Comparison of ENCODE assay signal across 21 cellular contexts in genomic region chrX:10350991-10351390, GRCh38.
A peak's percentile ranks its signal among the peaks of the same experiment; 100 is the strongest.
DNase-seq lines count a peak whose midpoint lies in the region; ATAC-seq, FAIRE-seq and TF ChIP-seq lines count a peak whose summit lies in the region.
"Had no signal": no experiment of that assay in that cellular context is flagged by ENCODE, and none has a peak within 500 bp of the region (broad histone marks: within the 10 kb centered on the region; RNA-seq: fewer than 3 reads in every experiment).

No MANE protein-coding gene starts in this region.

- TF ChIP-seq CTCF in HepG2 (CRISPR knock-in tag; IDR thresholded peaks at IDR 0.05) = no peak
- TF ChIP-seq CTCF in right lobe of liver (IDR thresholded peaks at IDR 0.05) = no peak
- no peak for TF ChIP-seq CTCF in fibroblast of the aortic adventitia (IDR thresholded peaks at IDR 0.05; ENCODE audit: insufficient read depth, low read length)
- TF ChIP-seq CTCF in mucosa of descending colon (IDR thresholded peaks at IDR 0.05) = no peak

- no peak overlapping the region for H3K9ac ChIP-seq in HepG2 (ENCODE audit: insufficient read depth, low read depth, low read length)
- H3K9ac ChIP-seq: KMS-11 had no signal

- CTCF ChIA-PET in HepG2 (lab: Yijun Ruan, JAX; ENCODE audit: low intra/inter-chr PET ratio, low total read pairs) = no interaction called here

- WGBS in HepG2 (ENCODE audit: low lambda C conversion rate) = 11% methylated on average over 3 of the region's 3 CpGs
- 52% methylated on average over 3 of the region's 3 CpGs for WGBS in right lobe of liver (ENCODE audit: insufficient coverage, low coverage, low lambda C conversion rate, missing lambda C conversion rate)

- H3K79me2 ChIP-seq in HepG2 (ENCODE audit: insufficient read depth, low read length) = no peaks in the 10 kb centered on the region

- H3K9me3 Mint-ChIP-seq in activated T-cell treated with anti-CD3 and anti-CD28 coated beads, Interleukin-2, amount 50 U/mL, for 72 hours = peaks cover 0 to 3% of the 10 kb centered on the region in 2 donors

- FAIRE-seq in HepG2 (lab: Jason Lieb, UNC) = no peak
- FAIRE-seq: GM18507, GM19239 had no signal

- TF ChIP-seq EP300 in HepG2 (IDR thresholded peaks at IDR 0.05; ENCODE audit: low read depth in 2 of 2, low read length in 2 of 2) (no peak), HepG2 (CRISPR knock-in tag; IDR thresholded peaks at IDR 0.05; ENCODE audit: borderline replicate concordance) (no peak)

- no peak for DNase-seq in HepG2 (ENCODE audit: low spot score)
- no peak for DNase-seq in right lobe of liver
- DNase-seq in T1000 (lab: John Stamatoyannopoulos, UW) = peak; percentile 2
- peak; percentile 16 for DNase-seq in fibroblast of the aortic adventitia (ENCODE audit: low read depth)
- DNase-seq in mucosa of descending colon = no peak
- no peak for DNase-seq in activated T-cell treated with anti-CD3 and anti-CD28 coated beads, Interleukin-2, amount 50 U/mL, for 72 hours
- DNase-seq: 8988T; activated CD4-positive, alpha-beta T cell treated with anti-CD3 and anti-CD28 coated beads for 4 hours; activated naive CD4-positive, alpha-beta T cell treated with anti-CD3 and anti-CD28 coated beads, Interleukin-2, amount 50 U/mL, for 16 hours; COR-L47; effector CD4-positive, alpha-beta T cell; lower lobe of right lung; naive thymus-derived CD8-positive, alpha-beta T cell; NCI-H1105 treated with DMSO at 0.1 percent for 48 hours; NK-92 treated with Interleukin-12 subunit alpha and Interleukin-12 subunit beta, amount 100 ng/mL, for 24 hours; SHP77 treated with DMSO at 0.1 percent for 48 hours had no signal

- H3K9me3 ChIP-seq in HepG2 (ENCODE audit: low read length) (no peaks in the 10 kb centered on the region), right lobe of liver (no peaks in the 10 kb centered on the region), mucosa of descending colon (no peaks in the 10 kb centered on the region)
- H3K9me3 ChIP-seq: lower lobe of right lung had no signal

- in situ Hi-C loops in HepG2 (cut with HindIII; ENCODE audit: extremely low pct_ligation_motif_present, low pct_unique_long_range_greater_than_20kb) = no loop called here

- no peaks in the 10 kb centered on the region for H3K36me3 ChIP-seq in HepG2 (replicated peaks in 1 of 2; ENCODE audit: control insufficient read depth in 1 of 2, insufficient read depth in 2 of 2, low read length in 2 of 2)
- H3K36me3 ChIP-seq in right lobe of liver = no peaks in the 10 kb centered on the region
- H3K36me3 ChIP-seq in mucosa of descending colon (ENCODE audit: low read depth) = no peaks in the 10 kb centered on the region
- H3K36me3 ChIP-seq: lower lobe of right lung had no signal

- no peaks in the 10 kb centered on the region for H3K36me3 Mint-ChIP-seq in activated T-cell treated with anti-CD3 and anti-CD28 coated beads, Interleukin-2, amount 50 U/mL, for 72 hours (ENCODE audit: insufficient read depth in 2 of 2)
- H3K36me3 Mint-ChIP-seq: naive thymus-derived CD8-positive, alpha-beta T cell had no signal

- no peak for TF ChIP-seq RAD21 in HepG2 (CRISPR knock-in tag; IDR thresholded peaks at IDR 0.05)

- H3K4me1 ChIP-seq in HepG2 (ENCODE audit: insufficient read depth, low read length) = no peaks in the 10 kb centered on the region
- H3K4me1 ChIP-seq in right lobe of liver = peaks cover 0 to 7% (median 0%) of the 10 kb centered on the region in 4 donors
- H3K4me1 ChIP-seq in mucosa of descending colon (ENCODE audit: low read depth) = no peaks in the 10 kb centered on the region
- H3K4me1 ChIP-seq: lower lobe of right lung had no signal

- no peak overlapping the region for H3K27ac ChIP-seq in HepG2 (ENCODE audit: extremely low read length, insufficient read depth, low read length)
- no peak overlapping the region for H3K27ac ChIP-seq in right lobe of liver
- H3K27ac ChIP-seq: KMS-11, lower lobe of right lung had no signal

- no peak overlapping the region for H3K4me3 Mint-ChIP-seq in activated T-cell treated with anti-CD3 and anti-CD28 coated beads, Interleukin-2, amount 50 U/mL, for 72 hours
- H3K4me3 Mint-ChIP-seq: naive thymus-derived CD8-positive, alpha-beta T cell had no signal

- H3K27me3 ChIP-seq in HepG2 (ENCODE audit: control insufficient read depth in 1 of 2, insufficient read depth in 2 of 2, low read length in 2 of 2) = no peaks in the 10 kb centered on the region
- no peaks in the 10 kb centered on the region for H3K27me3 ChIP-seq in right lobe of liver

- ATAC-seq in HepG2 (no peak), right lobe of liver (no peak), GM18873 (IDR thresholded peaks at IDR 0.05; ENCODE audit: low FRiP score, unreplicated experiment) (no peak), mucosa of descending colon (no peak), HG03457 (IDR thresholded peaks at IDR 0.05; ENCODE audit: unreplicated experiment) (no peak)
- no peak for ATAC-seq in activated T-cell treated with anti-CD3 and anti-CD28 coated beads, Interleukin-2, amount 50 U/mL, for 72 hours (replicated peaks in 1 of 2)
- ATAC-seq: lower lobe of right lung; naive thymus-derived CD8-positive, alpha-beta T cell had no signal

- H3K4me3 ChIP-seq in HepG2 (replicated peaks in 1 of 3; ENCODE audit: insufficient read depth in 1 of 3, low read depth in 2 of 3, low read length in 3 of 3) (no peak overlapping the region), right lobe of liver (no peak overlapping the region), fibroblast of the aortic adventitia (ENCODE audit: low read depth, low read length) (no peak overlapping the region), mucosa of descending colon (no peak overlapping the region)
- H3K4me3 ChIP-seq: lower lobe of right lung had no signal

- no peaks in the 10 kb centered on the region for H3K4me1 Mint-ChIP-seq in activated T-cell treated with anti-CD3 and anti-CD28 coated beads, Interleukin-2, amount 50 U/mL, for 72 hours (ENCODE audit: low read depth)
- H3K4me1 Mint-ChIP-seq: naive thymus-derived CD8-positive, alpha-beta T cell had no signal

- no peak for TF ChIP-seq POLR2A in HepG2 (IDR thresholded peaks at IDR 0.05; ENCODE audit: insufficient read depth in 1 of 2, low read depth in 2 of 2, low read length in 2 of 2)
- no peak for TF ChIP-seq POLR2A in right lobe of liver (IDR thresholded peaks at IDR 0.05)

- no peak overlapping the region for H3K4me2 ChIP-seq in HepG2 (ENCODE audit: low read depth, low read length)
- H3K4me2 ChIP-seq: KMS-11 had no signal

- H4K20me1 ChIP-seq in HepG2 (ENCODE audit: insufficient read depth, low read length) = no peaks in the 10 kb centered on the region

- intact Hi-C loops in HepG2 (cut with micrococcal nuclease; ENCODE audit: unreplicated experiment) = no loop called here
- intact Hi-C loops in right lobe of liver (cut with DNase I) = no loop called here
- intact Hi-C loops in mucosa of descending colon (cut with DNase I, micrococcal nuclease) = no loop called here

- H2AFZ ChIP-seq in HepG2 (ENCODE audit: low read length) = no peak overlapping the region

- POLR2A ChIA-PET in HepG2 (lab: Yijun Ruan, JAX) = no interaction called here

- H3K27me3 Mint-ChIP-seq in activated T-cell treated with anti-CD3 and anti-CD28 coated beads, Interleukin-2, amount 50 U/mL, for 72 hours (ENCODE audit: low read depth) = no peaks in the 10 kb centered on the region

- H3K27ac Mint-ChIP-seq in activated T-cell treated with anti-CD3 and anti-CD28 coated beads, Interleukin-2, amount 50 U/mL, for 72 hours = no peak overlapping the region
- H3K27ac Mint-ChIP-seq: naive thymus-derived CD8-positive, alpha-beta T cell had no signal

- no TSS peak for BruUV-seq in HepG2 (replicated peaks; lab: Mats Ljungman, UMichigan)

TF ChIP-seq in HepG2, 621 proteins besides CTCF, POLR2A, EP300 and RAD21:
- peak; percentile 75 for TF ChIP-seq USF2 (IDR thresholded peaks at IDR 0.05; ENCODE audit: low read depth, low read length)
- no peak for TF ChIP-seq USF2 (CRISPR knock-in tag; IDR thresholded peaks at IDR 0.05; ENCODE audit: borderline replicate concordance)
- peak; percentile 66 for TF ChIP-seq RAD51 (IDR thresholded peaks at IDR 0.05; ENCODE audit: borderline replicate concordance)
- no peak for TF ChIP-seq ZBTB46 (CRISPR knock-in tag; IDR thresholded peaks at IDR 0.05; ENCODE audit: borderline replicate concordance)

Comparison
In these comparisons a context has a peak if more than half of its experiments do, and no peak if none do; other contexts are left out.
1. DNase-seq: peak in T1000 (single experiment) and fibroblast of the aortic adventitia (single experiment); none in HepG2 (single experiment), right lobe of liver (0 of 3), mucosa of descending colon (0 of 3) and activated T-cell treated with anti-CD3 and anti-CD28 coated beads, Interleukin-2, amount 50 U/mL, for 72 hours (0 of 2).